ENCODE assay signal across 1 cellular context in genomic region chr19:34733826-34734600, GRCh38.
TF ChIP-seq lines count a peak whose summit lies in the region.

Gene ZNF181, plus strand, starts transcription at chr19:34734243. Its CDS starts 795 bp downstream, at chr19:34735038.

TF ChIP-seq in HepG2, 621 proteins besides CTCF, POLR2A, EP300 and RAD21 (continued from another document and continues in another):
- TF ChIP-seq, protein P1, sequence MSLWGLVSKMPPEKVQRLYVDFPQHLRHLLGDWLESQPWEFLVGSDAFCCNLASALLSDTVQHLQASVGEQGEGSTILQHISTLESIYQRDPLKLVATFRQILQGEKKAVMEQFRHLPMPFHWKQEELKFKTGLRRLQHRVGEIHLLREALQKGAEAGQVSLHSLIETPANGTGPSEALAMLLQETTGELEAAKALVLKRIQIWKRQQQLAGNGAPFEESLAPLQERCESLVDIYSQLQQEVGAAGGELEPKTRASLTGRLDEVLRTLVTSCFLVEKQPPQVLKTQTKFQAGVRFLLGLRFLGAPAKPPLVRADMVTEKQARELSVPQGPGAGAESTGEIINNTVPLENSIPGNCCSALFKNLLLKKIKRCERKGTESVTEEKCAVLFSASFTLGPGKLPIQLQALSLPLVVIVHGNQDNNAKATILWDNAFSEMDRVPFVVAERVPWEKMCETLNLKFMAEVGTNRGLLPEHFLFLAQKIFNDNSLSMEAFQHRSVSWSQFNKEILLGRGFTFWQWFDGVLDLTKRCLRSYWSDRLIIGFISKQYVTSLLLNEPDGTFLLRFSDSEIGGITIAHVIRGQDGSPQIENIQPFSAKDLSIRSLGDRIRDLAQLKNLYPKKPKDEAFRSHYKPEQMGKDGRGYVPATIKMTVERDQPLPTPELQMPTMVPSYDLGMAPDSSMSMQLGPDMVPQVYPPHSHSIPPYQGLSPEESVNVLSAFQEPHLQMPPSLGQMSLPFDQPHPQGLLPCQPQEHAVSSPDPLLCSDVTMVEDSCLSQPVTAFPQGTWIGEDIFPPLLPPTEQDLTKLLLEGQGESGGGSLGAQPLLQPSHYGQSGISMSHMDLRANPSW (CRISPR knock-in tag; IDR thresholded peaks at IDR 0.05; ENCODE audit: borderline replicate concordance), result peak; percentile 82; the same call in 1 of the 2 replicates
- TF ChIP-seq SIX1 (CRISPR knock-in tag; IDR thresholded peaks at IDR 0.05; ENCODE audit: borderline replicate concordance) (no peak), ZBTB20 (CRISPR knock-in tag; IDR thresholded peaks at IDR 0.05; ENCODE audit: borderline replicate concordance, low read depth) (no peak), ISX (CRISPR knock-in tag; conservative IDR thresholded peaks at IDR 0.05) (no peak), STAG1 (CRISPR knock-in tag; IDR thresholded peaks at IDR 0.05) (no peak; the same call in 1 of the 2 replicates), CREM (IDR thresholded peaks at IDR 0.05) (peak; percentile 90), CREM (CRISPR knock-in tag; IDR thresholded peaks at IDR 0.05) (peak; percentile 30; the same call in 1 of the 2 replicates), HMG20A (CRISPR knock-in tag; IDR thresholded peaks at IDR 0.05; ENCODE audit: borderline replicate concordance) (0 out of 2 replicates have a peak, but pooled peaks have one; percentile 9), HIVEP1 (CRISPR knock-in tag; IDR thresholded peaks at IDR 0.05) (no peak), ZBTB3 (CRISPR knock-in tag; IDR thresholded peaks at IDR 0.05; ENCODE audit: borderline replicate concordance, low read depth) (no peak), RBFOX2 (IDR thresholded peaks at IDR 0.05; ENCODE audit: low read depth, low read length) (peak; percentile 97), ZNF354B (CRISPR knock-in tag; IDR thresholded peaks at IDR 0.05) (no peak), ZMYM4 (CRISPR knock-in tag; IDR thresholded peaks at IDR 0.05) (peak; percentile 55), HNRNPLL (IDR thresholded peaks at IDR 0.05; ENCODE audit: low read depth, low read length, poor library complexity, severe bottlenecking) (peak; percentile 94), KDM6A (CRISPR knock-in tag; IDR thresholded peaks at IDR 0.05; ENCODE audit: low read depth) (no peak), DR1 (CRISPR knock-in tag; IDR thresholded peaks at IDR 0.05) (no peak; the same call in none of the 2 replicates), ZFX (CRISPR knock-in tag; IDR thresholded peaks at IDR 0.05; ENCODE audit: low read depth) (peak; percentile 98), SRSF1 (optimal IDR thresholded peaks at IDR 0.05; ENCODE audit: low read depth, low read length) (peak; percentile 85), ZNF703 (CRISPR knock-in tag; IDR thresholded peaks at IDR 0.05; ENCODE audit: borderline replicate concordance) (no peak), KLF6 (CRISPR knock-in tag; IDR thresholded peaks at IDR 0.05) (peak; percentile 89), ZNF224 (CRISPR knock-in tag; IDR thresholded peaks at IDR 0.05) (no peak), ZNF713 (CRISPR knock-in tag; IDR thresholded peaks at IDR 0.05) (no peak), ZNF331 (CRISPR knock-in tag; IDR thresholded peaks at IDR 0.05) (peak; percentile 52; the same call in 1 of the 2 replicates), ZNF737 (CRISPR knock-in tag; IDR thresholded peaks at IDR 0.05; ENCODE audit: borderline replicate concordance) (peak; percentile 37; the same call in 1 of the 2 replicates), FUBP1 (CRISPR knock-in tag; IDR thresholded peaks at IDR 0.05; ENCODE audit: borderline replicate concordance) (no peak), ASH2L (IDR thresholded peaks at IDR 0.05; ENCODE audit: insufficient read length, low read depth, low read length) (peak; percentile 87), SIN3A (IDR thresholded peaks at IDR 0.05; ENCODE audit: borderline replicate concordance, low read depth, low read length) (0 out of 2 replicates have a peak, but pooled peaks have one; percentile 39), RFX1 (IDR thresholded peaks at IDR 0.05) (no peak), ARID2 (CRISPR knock-in tag; IDR thresholded peaks at IDR 0.05; ENCODE audit: borderline replicate concordance) (0 out of 2 replicates have a peak, but pooled peaks have one; percentile 40), ZNF317 (CRISPR knock-in tag; IDR thresholded peaks at IDR 0.05) (no peak), ZBTB8A (CRISPR knock-in tag; IDR thresholded peaks at IDR 0.05; ENCODE audit: borderline replicate concordance, low read depth) (no peak), ZNF281 (CRISPR knock-in tag; IDR thresholded peaks at IDR 0.05; ENCODE audit: borderline replicate concordance) (peak; percentile 61; the same call in 1 of the 2 replicates), TEF (CRISPR knock-in tag; IDR thresholded peaks at IDR 0.05) (0 out of 2 replicates have a peak, but pooled peaks have one; percentile 25), ZFP1 (CRISPR knock-in tag; IDR thresholded peaks at IDR 0.05) (no peak), SMARCC2 (IDR thresholded peaks at IDR 0.05) (no peak), AKAP8 (CRISPR knock-in tag; IDR thresholded peaks at IDR 0.05) (0 out of 2 replicates have a peak, but pooled peaks have one; percentile 33), KMT2B (CRISPR knock-in tag; IDR thresholded peaks at IDR 0.05) (peak; percentile 76; the same call in 1 of the 2 replicates), CEBPB (IDR thresholded peaks at IDR 0.05; ENCODE audit: borderline replicate concordance, low read depth, low read length) (peak; percentile 58; the same call in 1 of the 2 replicates), ZNF800 (CRISPR knock-in tag; IDR thresholded peaks at IDR 0.05) (no peak; the same call in 1 of the 2 replicates), RCOR2 (CRISPR knock-in tag; IDR thresholded peaks at IDR 0.05) (no peak), ZNF879 (CRISPR knock-in tag; IDR thresholded peaks at IDR 0.05) (no peak), ZNF180 (CRISPR knock-in tag; IDR thresholded peaks at IDR 0.05; ENCODE audit: borderline replicate concordance, low read depth) (no peak), ETV6 (CRISPR knock-in tag; conservative IDR thresholded peaks at IDR 0.05) (no peak), ZNF33A (CRISPR knock-in tag; IDR thresholded peaks at IDR 0.05; ENCODE audit: borderline replicate concordance) (no peak), MAFF (IDR thresholded peaks at IDR 0.05; ENCODE audit: low read depth, low read length) (no peak)
- TF ChIP-seq, protein P2, sequence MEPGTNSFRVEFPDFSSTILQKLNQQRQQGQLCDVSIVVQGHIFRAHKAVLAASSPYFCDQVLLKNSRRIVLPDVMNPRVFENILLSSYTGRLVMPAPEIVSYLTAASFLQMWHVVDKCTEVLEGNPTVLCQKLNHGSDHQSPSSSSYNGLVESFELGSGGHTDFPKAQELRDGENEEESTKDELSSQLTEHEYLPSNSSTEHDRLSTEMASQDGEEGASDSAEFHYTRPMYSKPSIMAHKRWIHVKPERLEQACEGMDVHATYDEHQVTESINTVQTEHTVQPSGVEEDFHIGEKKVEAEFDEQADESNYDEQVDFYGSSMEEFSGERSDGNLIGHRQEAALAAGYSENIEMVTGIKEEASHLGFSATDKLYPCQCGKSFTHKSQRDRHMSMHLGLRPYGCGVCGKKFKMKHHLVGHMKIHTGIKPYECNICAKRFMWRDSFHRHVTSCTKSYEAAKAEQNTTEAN (CRISPR knock-in tag; conservative IDR thresholded peaks at IDR 0.05), result no peak
- TF ChIP-seq, protein P3, sequence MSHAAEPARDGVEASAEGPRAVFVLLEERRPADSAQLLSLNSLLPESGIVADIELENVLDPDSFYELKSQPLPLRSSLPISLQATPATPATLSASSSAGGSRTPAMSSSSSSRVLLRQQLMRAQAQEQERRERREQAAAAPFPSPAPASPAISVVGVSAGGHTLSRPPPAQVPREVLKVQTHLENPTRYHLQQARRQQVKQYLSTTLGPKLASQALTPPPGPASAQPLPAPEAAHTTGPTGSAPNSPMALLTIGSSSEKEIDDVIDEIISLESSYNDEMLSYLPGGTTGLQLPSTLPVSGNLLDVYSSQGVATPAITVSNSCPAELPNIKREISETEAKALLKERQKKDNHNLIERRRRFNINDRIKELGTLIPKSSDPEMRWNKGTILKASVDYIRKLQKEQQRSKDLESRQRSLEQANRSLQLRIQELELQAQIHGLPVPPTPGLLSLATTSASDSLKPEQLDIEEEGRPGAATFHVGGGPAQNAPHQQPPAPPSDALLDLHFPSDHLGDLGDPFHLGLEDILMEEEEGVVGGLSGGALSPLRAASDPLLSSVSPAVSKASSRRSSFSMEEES (CRISPR knock-in tag; IDR thresholded peaks at IDR 0.05), result peak; percentile 36; the same call in 1 of the 2 replicates
- TF ChIP-seq, protein P4, sequence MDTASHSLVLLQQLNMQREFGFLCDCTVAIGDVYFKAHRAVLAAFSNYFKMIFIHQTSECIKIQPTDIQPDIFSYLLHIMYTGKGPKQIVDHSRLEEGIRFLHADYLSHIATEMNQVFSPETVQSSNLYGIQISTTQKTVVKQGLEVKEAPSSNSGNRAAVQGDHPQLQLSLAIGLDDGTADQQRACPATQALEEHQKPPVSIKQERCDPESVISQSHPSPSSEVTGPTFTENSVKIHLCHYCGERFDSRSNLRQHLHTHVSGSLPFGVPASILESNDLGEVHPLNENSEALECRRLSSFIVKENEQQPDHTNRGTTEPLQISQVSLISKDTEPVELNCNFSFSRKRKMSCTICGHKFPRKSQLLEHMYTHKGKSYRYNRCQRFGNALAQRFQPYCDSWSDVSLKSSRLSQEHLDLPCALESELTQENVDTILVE (CRISPR knock-in tag; IDR thresholded peaks at IDR 0.05), result peak; percentile 82; the same call in 1 of the 2 replicates
- TF ChIP-seq, protein P5, sequence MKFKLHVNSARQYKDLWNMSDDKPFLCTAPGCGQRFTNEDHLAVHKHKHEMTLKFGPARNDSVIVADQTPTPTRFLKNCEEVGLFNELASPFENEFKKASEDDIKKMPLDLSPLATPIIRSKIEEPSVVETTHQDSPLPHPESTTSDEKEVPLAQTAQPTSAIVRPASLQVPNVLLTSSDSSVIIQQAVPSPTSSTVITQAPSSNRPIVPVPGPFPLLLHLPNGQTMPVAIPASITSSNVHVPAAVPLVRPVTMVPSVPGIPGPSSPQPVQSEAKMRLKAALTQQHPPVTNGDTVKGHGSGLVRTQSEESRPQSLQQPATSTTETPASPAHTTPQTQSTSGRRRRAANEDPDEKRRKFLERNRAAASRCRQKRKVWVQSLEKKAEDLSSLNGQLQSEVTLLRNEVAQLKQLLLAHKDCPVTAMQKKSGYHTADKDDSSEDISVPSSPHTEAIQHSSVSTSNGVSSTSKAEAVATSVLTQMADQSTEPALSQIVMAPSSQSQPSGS (CRISPR knock-in tag; IDR thresholded peaks at IDR 0.05), result no peak; the same call in 1 of the 2 replicates
- TF ChIP-seq, protein P6, sequence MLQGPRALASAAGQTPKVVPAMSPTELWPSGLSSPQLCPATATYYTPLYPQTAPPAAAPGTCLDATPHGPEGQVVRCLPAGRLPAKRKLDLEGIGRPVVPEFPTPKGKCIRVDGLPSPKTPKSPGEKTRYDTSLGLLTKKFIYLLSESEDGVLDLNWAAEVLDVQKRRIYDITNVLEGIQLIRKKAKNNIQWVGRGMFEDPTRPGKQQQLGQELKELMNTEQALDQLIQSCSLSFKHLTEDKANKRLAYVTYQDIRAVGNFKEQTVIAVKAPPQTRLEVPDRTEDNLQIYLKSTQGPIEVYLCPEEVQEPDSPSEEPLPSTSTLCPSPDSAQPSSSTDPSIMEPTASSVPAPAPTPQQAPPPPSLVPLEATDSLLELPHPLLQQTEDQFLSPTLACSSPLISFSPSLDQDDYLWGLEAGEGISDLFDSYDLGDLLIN (CRISPR knock-in tag; IDR thresholded peaks at IDR 0.05; ENCODE audit: borderline replicate concordance), result no peak; the same call in 1 of the 2 replicates
